1 cellular context compared by ENCODE assay signal in the genomic region with DNA sequence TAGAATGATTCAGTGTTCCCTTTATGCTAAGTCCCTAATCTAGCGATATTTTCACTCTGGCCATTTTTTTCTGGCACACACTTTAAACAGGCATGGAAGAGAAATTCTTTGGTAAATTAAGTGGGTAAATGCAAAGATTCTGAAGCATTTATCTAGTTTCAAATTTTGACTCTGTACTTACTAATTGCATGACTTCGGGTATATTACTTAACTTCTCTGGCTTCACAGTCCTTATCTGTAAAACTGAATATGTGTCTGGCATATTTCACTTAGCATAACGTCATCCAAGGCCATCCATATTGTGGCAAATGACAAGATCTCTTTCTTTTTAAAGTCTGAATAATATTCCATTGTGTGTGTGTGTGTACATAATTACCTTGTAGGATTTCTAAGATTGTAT.
TF ChIP-seq lines count a peak whose summit lies in the region.

No MANE protein-coding gene starts in this region.

TF ChIP-seq in GM23338, 12 proteins besides CTCF, POLR2A, EP300 and RAD21 (continued from another document):
- TF ChIP-seq, protein P1, sequence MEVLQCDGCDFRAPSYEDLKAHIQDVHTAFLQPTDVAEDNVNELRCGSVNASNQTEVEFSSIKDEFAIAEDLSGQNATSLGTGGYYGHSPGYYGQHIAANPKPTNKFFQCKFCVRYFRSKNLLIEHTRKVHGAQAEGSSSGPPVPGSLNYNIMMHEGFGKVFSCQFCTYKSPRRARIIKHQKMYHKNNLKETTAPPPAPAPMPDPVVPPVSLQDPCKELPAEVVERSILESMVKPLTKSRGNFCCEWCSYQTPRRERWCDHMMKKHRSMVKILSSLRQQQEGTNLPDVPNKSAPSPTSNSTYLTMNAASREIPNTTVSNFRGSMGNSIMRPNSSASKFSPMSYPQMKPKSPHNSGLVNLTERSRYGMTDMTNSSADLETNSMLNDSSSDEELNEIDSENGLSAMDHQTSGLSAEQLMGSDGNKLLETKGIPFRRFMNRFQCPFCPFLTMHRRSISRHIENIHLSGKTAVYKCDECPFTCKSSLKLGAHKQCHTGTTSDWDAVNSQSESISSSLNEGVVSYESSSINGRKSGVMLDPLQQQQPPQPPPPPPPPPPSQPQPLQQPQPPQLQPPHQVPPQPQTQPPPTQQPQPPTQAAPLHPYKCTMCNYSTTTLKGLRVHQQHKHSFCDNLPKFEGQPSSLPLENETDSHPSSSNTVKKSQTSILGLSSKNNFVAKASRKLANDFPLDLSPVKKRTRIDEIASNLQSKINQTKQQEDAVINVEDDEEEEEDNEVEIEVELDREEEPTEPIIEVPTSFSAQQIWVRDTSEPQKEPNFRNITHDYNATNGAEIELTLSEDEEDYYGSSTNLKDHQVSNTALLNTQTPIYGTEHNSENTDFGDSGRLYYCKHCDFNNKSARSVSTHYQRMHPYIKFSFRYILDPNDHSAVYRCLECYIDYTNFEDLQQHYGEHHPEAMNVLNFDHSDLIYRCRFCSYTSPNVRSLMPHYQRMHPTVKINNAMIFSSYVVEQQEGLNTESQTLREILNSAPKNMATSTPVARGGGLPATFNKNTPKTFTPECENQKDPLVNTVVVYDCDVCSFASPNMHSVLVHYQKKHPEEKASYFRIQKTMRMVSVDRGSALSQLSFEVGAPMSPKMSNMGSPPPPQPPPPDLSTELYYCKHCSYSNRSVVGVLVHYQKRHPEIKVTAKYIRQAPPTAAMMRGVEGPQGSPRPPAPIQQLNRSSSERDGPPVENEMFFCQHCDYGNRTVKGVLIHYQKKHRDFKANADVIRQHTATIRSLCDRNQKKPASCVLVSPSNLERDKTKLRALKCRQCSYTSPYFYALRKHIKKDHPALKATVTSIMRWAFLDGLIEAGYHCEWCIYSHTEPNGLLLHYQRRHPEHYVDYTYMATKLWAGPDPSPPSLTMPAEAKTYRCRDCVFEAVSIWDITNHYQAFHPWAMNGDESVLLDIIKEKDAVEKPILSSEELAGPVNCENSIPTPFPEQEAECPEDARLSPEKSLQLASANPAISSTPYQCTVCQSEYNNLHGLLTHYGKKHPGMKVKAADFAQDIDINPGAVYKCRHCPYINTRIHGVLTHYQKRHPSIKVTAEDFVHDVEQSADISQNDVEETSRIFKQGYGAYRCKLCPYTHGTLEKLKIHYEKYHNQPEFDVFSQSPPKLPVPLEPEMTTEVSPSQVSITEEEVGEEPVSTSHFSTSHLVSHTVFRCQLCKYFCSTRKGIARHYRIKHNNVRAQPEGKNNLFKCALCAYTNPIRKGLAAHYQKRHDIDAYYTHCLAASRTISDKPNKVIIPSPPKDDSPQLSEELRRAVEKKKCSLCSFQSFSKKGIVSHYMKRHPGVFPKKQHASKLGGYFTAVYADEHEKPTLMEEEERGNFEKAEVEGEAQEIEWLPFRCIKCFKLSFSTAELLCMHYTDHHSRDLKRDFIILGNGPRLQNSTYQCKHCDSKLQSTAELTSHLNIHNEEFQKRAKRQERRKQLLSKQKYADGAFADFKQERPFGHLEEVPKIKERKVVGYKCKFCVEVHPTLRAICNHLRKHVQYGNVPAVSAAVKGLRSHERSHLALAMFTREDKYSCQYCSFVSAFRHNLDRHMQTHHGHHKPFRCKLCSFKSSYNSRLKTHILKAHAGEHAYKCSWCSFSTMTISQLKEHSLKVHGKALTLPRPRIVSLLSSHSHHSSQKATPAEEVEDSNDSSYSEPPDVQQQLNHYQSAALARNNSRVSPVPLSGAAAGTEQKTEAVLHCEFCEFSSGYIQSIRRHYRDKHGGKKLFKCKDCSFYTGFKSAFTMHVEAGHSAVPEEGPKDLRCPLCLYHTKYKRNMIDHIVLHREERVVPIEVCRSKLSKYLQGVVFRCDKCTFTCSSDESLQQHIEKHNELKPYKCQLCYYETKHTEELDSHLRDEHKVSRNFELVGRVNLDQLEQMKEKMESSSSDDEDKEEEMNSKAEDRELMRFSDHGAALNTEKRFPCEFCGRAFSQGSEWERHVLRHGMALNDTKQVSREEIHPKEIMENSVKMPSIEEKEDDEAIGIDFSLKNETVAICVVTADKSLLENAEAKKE (CRISPR knock-in tag; IDR thresholded peaks at IDR 0.05): no peak
- TF ChIP-seq REST (IDR thresholded peaks at IDR 0.05; ENCODE audit: unreplicated experiment): no peak
- no peak for TF ChIP-seq ZNF114 (CRISPR knock-in tag; IDR thresholded peaks at IDR 0.05)
- no peak for TF ChIP-seq EZH2phosphoT487 (IDR thresholded peaks at IDR 0.05; ENCODE audit: unreplicated experiment)
- TF ChIP-seq ETS1 (IDR thresholded peaks at IDR 0.05): no peak
- no peak for TF ChIP-seq STAT1 (IDR thresholded peaks at IDR 0.05; ENCODE audit: unreplicated experiment)
- no peak for TF ChIP-seq NANOG (IDR thresholded peaks at IDR 0.05; ENCODE audit: borderline replicate concordance)
